Comparison of ENCODE assay signal across 1 cellular context in genomic region chr15:88630141-88630721, GRCh38.
TF ChIP-seq lines count a peak whose summit lies in the region.

No MANE protein-coding gene starts in this region.

TF ChIP-seq in IMR-90, 13 proteins besides CTCF, POLR2A, EP300 and RAD21 (continued from another document):
- TF ChIP-seq MAZ (IDR thresholded peaks at IDR 0.05; ENCODE audit: borderline replicate concordance, low read depth, low read length) = no peak
- TF ChIP-seq BHLHE40 (IDR thresholded peaks at IDR 0.05; ENCODE audit: low read depth, low read length) = no peak
- no peak for TF ChIP-seq CEBPB (IDR thresholded peaks at IDR 0.05; ENCODE audit: low read depth, low read length)
- no peak for TF ChIP-seq ELK1 (IDR thresholded peaks at IDR 0.05; ENCODE audit: borderline replicate concordance, low read depth, low read length)
- no peak for TF ChIP-seq FOS (IDR thresholded peaks at IDR 0.05; ENCODE audit: low read depth, low read length)
TF ChIP-seq in IMR-90: peak in this region for 0.
